ENCODE assay signal across 17 cellular contexts in genomic region chr10:10804061-10804460, GRCh38.
"Had no signal": no experiment of that assay in that cellular context is flagged by ENCODE, and none has a peak within 500 bp of the region (broad histone marks: within the 10 kb centered on the region; RNA-seq: fewer than 3 reads in every experiment).

No MANE protein-coding gene starts in this region.

- H3K9ac ChIP-seq: SK-N-SH had no signal

- H3K36me3 ChIP-seq: prostate gland, thoracic aorta, vagina had no signal

- DNase-seq: activated CD4-positive, alpha-beta T cell treated with anti-CD3 and anti-CD28 coated beads, Interleukin-2, amount 10 ng/mL, durations not matched to agents 24 days and 14 days; activated naive CD4-positive, alpha-beta T cell treated with Interleukin-2 at 50 U/mL for 16 hours; activated naive CD8-positive, alpha-beta T cell treated with anti-CD3 and anti-CD28 coated beads, Interleukin-2, amount 50 U/mL, for 24 hours; central memory CD4-positive, alpha-beta T cell; cortex of kidney; effector memory CD4-positive, alpha-beta T cell; kidney; natural killer cell; SK-N-SH; stimulated activated CD4-positive, alpha-beta T cell treated with anti-CD3 and anti-CD28 coated beads, Interleukin-15, amount 100 ng/mL, for 24 hours; stimulated activated CD4-positive, alpha-beta T cell treated with anti-CD3 and anti-CD28 coated beads, Interleukin-4, amount 100 ng/mL, for 24 hours; T-helper 1 cell had no signal

- H3K27me3 ChIP-seq: vagina had no signal

- H3K9me3 Mint-ChIP-seq: activated CD4-positive, alpha-beta T cell treated with anti-CD3 and anti-CD28 coated beads, Interleukin-2, amount 10 ng/mL, durations not matched to agents 24 days and 14 days; activated naive CD8-positive, alpha-beta T cell treated with anti-CD3 and anti-CD28 coated beads, Interleukin-2, amount 50 U/mL, for 24 hours; natural killer cell; stimulated activated naive CD8-positive, alpha-beta T cell treated with anti-CD3 and anti-CD28 coated beads, Interleukin-15, Interleukin-2, amounts not matched to agents 100 ng/mL and 50 ng/mL, for 24 hours; WTC11 had no signal

- H3K36me3 Mint-ChIP-seq: natural killer cell, WTC11 had no signal

- H3K4me3 Mint-ChIP-seq: activated CD4-positive, alpha-beta T cell treated with anti-CD3 and anti-CD28 coated beads, Interleukin-2, amount 10 ng/mL, durations not matched to agents 24 days and 14 days; activated naive CD8-positive, alpha-beta T cell treated with anti-CD3 and anti-CD28 coated beads, Interleukin-2, amount 50 U/mL, for 24 hours; natural killer cell; stimulated activated naive CD8-positive, alpha-beta T cell treated with anti-CD3 and anti-CD28 coated beads, Interleukin-15, Interleukin-2, amounts not matched to agents 100 ng/mL and 50 ng/mL, for 24 hours; WTC11 had no signal

- H3K27ac Mint-ChIP-seq: activated CD4-positive, alpha-beta T cell treated with anti-CD3 and anti-CD28 coated beads, Interleukin-2, amount 10 ng/mL, durations not matched to agents 24 days and 14 days; activated naive CD8-positive, alpha-beta T cell treated with anti-CD3 and anti-CD28 coated beads, Interleukin-2, amount 50 U/mL, for 24 hours; natural killer cell; stimulated activated naive CD8-positive, alpha-beta T cell treated with anti-CD3 and anti-CD28 coated beads, Interleukin-15, Interleukin-2, amounts not matched to agents 100 ng/mL and 50 ng/mL, for 24 hours; WTC11 had no signal

- H3K4me1 Mint-ChIP-seq: activated CD4-positive, alpha-beta T cell treated with anti-CD3 and anti-CD28 coated beads, Interleukin-2, amount 10 ng/mL, durations not matched to agents 24 days and 14 days; activated naive CD8-positive, alpha-beta T cell treated with anti-CD3 and anti-CD28 coated beads, Interleukin-2, amount 50 U/mL, for 24 hours; natural killer cell had no signal

- H3K27ac ChIP-seq: prostate gland, vagina had no signal

- H3K27me3 Mint-ChIP-seq: activated CD4-positive, alpha-beta T cell treated with anti-CD3 and anti-CD28 coated beads, Interleukin-2, amount 10 ng/mL, durations not matched to agents 24 days and 14 days had no signal

- H3K4me1 ChIP-seq: prostate gland had no signal

- FAIRE-seq: kidney had no signal

- H3K4me3 ChIP-seq: prostate gland, thoracic aorta, vagina had no signal

- H3K9me3 ChIP-seq: prostate gland, SK-N-SH, thoracic aorta, vagina had no signal

- H3K4me2 ChIP-seq: SK-N-SH had no signal
